Comparison of ENCODE assay signal across 22 cellular contexts in genomic region chr2:23542390-23542789, GRCh38.
A peak's percentile ranks its signal among the peaks of the same experiment; 100 is the strongest.
DNase-seq lines count a peak whose midpoint lies in the region; ATAC-seq and TF ChIP-seq lines count a peak whose summit lies in the region.
"Had no signal": no experiment of that assay in that cellular context is flagged by ENCODE, and none has a peak within 500 bp of the region (broad histone marks: within the 10 kb centered on the region; RNA-seq: fewer than 3 reads in every experiment).

No MANE protein-coding gene starts in this region.

- no peaks in the 10 kb centered on the region for H3K36me3 ChIP-seq in tibial nerve
- H3K36me3 ChIP-seq: Peyer's patch had no signal

- DNase-seq in NCI-H510A treated with DMSO at 0.1 percent for 48 hours (lab: John Stamatoyannopoulos, UW) (peak; percentile 49), NCI-H510A (lab: John Stamatoyannopoulos, UW) (no peak), NCI-H146 (lab: John Stamatoyannopoulos, UW) (peak; percentile 54), glutamatergic neuron (no peak), tibial nerve (ENCODE audit: low spot score in 2 of 2) (no peak), NCI-H2227 treated with DMSO at 0.1 percent for 48 hours (lab: John Stamatoyannopoulos, UW) (no peak), MV-4-11 (lab: John Stamatoyannopoulos, UW) (no peak)
- DNase-seq: CD4-positive, alpha-beta memory T cell; DMS153; GDM1; HCEC 1CT; NCI-H187 treated with DMSO at 0.1 percent for 48 hours; NCI-H226; NCI-H526; NK-92 treated with Interleukin-12 subunit alpha and Interleukin-12 subunit beta, amount 100 ng/mL, for 24 hours; Peyer's patch; SK-N-SH had no signal

- peaks cover 0 to 89% (median 31%) of the 10 kb centered on the region in 4 donors for H3K4me1 ChIP-seq in tibial nerve

- no peak for ATAC-seq in GM21529 (IDR thresholded peaks at IDR 0.05; ENCODE audit: unreplicated experiment)
- ATAC-seq: K562 had no signal

- WGBS in tibial nerve, 2 donors: 46 to 53% methylated on average over 3 to 5 of the region's 5 CpGs

- TF ChIP-seq CTCF in glutamatergic neuron (IDR thresholded peaks at IDR 0.05; ENCODE audit: partially characterized antibody, unreplicated experiment) (no peak), tibial nerve (IDR thresholded peaks at IDR 0.05) (no peak)

- H3K27me3 ChIP-seq in tibial nerve: no peaks in the 10 kb centered on the region
- H3K27me3 ChIP-seq: Peyer's patch had no signal

- peak overlapping the region; percentile 85 for H3K27ac Mint-ChIP-seq in glutamatergic neuron (ENCODE audit: unreplicated experiment)
- H3K27ac Mint-ChIP-seq: B cell; CD4-positive, alpha-beta memory T cell had no signal

- no peak for TF ChIP-seq EP300 in tibial nerve (IDR thresholded peaks at IDR 0.05)

- peaks cover 64% of the 10 kb centered on the region for H3K4me1 Mint-ChIP-seq in glutamatergic neuron (ENCODE audit: low read depth, unreplicated experiment)
- H3K4me1 Mint-ChIP-seq: B cell; CD4-positive, alpha-beta memory T cell had no signal

- H3K4me3 ChIP-seq in tibial nerve: no peak overlapping the region
- H3K4me3 ChIP-seq: GM23248, K562, Peyer's patch had no signal

- peak overlapping the region; percentile 8 to 93 (median 52) for H3K27ac ChIP-seq in tibial nerve
- H3K27ac ChIP-seq: 22Rv1 had no signal

- no peak for TF ChIP-seq POLR2A in tibial nerve (IDR thresholded peaks at IDR 0.05)

- peak overlapping the region; percentile 69 for H3K4me3 Mint-ChIP-seq in glutamatergic neuron (ENCODE audit: unreplicated experiment)
- H3K4me3 Mint-ChIP-seq: B cell; CD4-positive, alpha-beta memory T cell had no signal

- no peaks in the 10 kb centered on the region for H3K9me3 ChIP-seq in tibial nerve
- H3K9me3 ChIP-seq: Peyer's patch, SK-N-SH had no signal

- H3K36me3 Mint-ChIP-seq in glutamatergic neuron (ENCODE audit: unreplicated experiment): peaks cover 13% of the 10 kb centered on the region
- H3K36me3 Mint-ChIP-seq: CD4-positive, alpha-beta memory T cell had no signal

- peaks cover 12% of the 10 kb centered on the region for H3K27me3 Mint-ChIP-seq in glutamatergic neuron (ENCODE audit: unreplicated experiment)
- H3K27me3 Mint-ChIP-seq: B cell had no signal

- peaks cover 15% of the 10 kb centered on the region for H3K9me3 Mint-ChIP-seq in glutamatergic neuron (ENCODE audit: unreplicated experiment)
- H3K9me3 Mint-ChIP-seq: CD4-positive, alpha-beta memory T cell had no signal

Comparison
In these comparisons a context has a peak if more than half of its experiments do, and no peak if none do; other contexts are left out.
1. DNase-seq: peak in NCI-H510A treated with DMSO at 0.1 percent for 48 hours (single experiment) and NCI-H146 (single experiment); none in NCI-H510A (single experiment), glutamatergic neuron (single experiment), tibial nerve (0 of 2), NCI-H2227 treated with DMSO at 0.1 percent for 48 hours (single experiment) and MV-4-11 (single experiment).